ENCODE assay signal across 33 cellular contexts in the genomic region with DNA sequence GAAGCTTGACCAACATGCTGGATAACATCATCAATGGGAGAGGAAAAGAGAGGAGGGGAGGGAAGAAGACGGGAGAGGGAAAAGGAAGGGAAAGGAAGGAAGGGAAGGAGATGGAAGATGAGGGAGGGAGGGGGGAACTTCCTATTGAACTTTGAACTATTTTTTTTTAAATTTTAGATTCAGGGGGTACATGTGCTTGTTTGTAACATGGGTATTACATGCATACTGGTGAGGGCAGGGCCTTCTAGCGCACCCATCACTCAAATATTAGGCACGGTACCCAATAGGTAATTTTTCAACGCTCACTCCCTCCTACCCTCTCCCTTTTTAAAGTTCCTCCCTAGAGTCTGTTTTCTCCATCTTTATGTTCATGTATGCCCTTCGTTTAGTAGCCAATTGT.
"Had no signal": no experiment of that assay in that cellular context is flagged by ENCODE, and none has a peak within 500 bp of the region (broad histone marks: within the 10 kb centered on the region; RNA-seq: fewer than 3 reads in every experiment).

No MANE protein-coding gene starts in this region.

- DNase-seq: Karpas-422, Kasumi-1, MG63, MM.1S, NCI-H1048, NCI-H1092, NCI-H1092 treated with DMSO at 0.1 percent for 48 hours, NCI-H1105, NCI-H1105 treated with DMSO at 0.1 percent for 48 hours, NCI-H1417, NCI-H1417 treated with DMSO at 0.1 percent for 48 hours, NCI-H1436, NCI-H1436 treated with DMSO at 0.1 percent for 48 hours, NCI-H146, NCI-H1694, NCI-H1694 treated with DMSO at 0.1 percent for 48 hours, NCI-H187, NCI-H187 treated with DMSO at 0.1 percent for 48 hours, NCI-H1930, NCI-H2029, NCI-H2029 treated with DMSO at 0.1 percent for 48 hours, NCI-H2081, NCI-H2081 treated with DMSO at 0.1 percent for 48 hours, NCI-H2107, NCI-H2171, NCI-H2171 treated with DMSO at 0.1 percent for 48 hours, NCI-H2227 treated with DMSO at 0.1 percent for 48 hours, NCI-H226, NCI-H345, NCI-H446, NCI-H446 treated with DMSO at 0.1 percent for 48 hours, NCI-H510A, NCI-H510A treated with DMSO at 0.1 percent for 48 hours had no signal

- H3K4me3 ChIP-seq: MG63 had no signal

- H3K9me3 ChIP-seq: MG63 had no signal

- H3K36me3 ChIP-seq: MG63 had no signal
